ENCODE assay signal across 21 cellular contexts in the genomic region with DNA sequence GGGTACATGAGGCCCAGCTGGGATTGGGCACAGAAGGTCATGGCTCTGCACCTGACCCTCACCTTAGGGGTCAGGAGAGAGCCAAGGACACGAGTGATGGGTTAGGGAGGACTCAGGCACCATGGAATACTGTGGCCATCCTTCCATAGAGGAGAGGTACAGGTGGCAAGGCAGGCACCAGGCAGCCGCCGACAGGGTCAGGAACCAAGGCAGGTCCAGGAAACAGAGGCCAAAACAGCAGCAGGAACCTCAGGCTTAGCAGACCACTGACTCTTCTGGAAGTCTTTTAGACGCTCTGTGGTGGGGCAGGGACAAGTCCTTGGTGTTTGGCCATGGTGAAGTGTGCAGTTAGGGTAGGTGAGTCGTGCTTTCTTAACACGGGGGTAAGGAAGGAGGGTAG.
"Had no signal": no experiment of that assay in that cellular context is flagged by ENCODE, and none has a peak within 500 bp of the region (broad histone marks: within the 10 kb centered on the region; RNA-seq: fewer than 3 reads in every experiment).

No MANE protein-coding gene starts in this region.

- H3K27ac ChIP-seq: brain microvascular endothelial cell, VCaP had no signal

- DNase-seq: activated CD4-positive, alpha-beta memory T cell treated with anti-CD3 and anti-CD28 coated beads, Interleukin-2, amount 10 ng/mL, durations not matched to agents 7 days and 5 days; activated CD4-positive, alpha-beta T cell treated with anti-CD3 and anti-CD28 coated beads for 1 hour; activated CD4-positive, alpha-beta T cell treated with anti-CD3 and anti-CD28 coated beads for 4 hours; activated CD4-positive, alpha-beta T cell treated with anti-CD3 and anti-CD28 coated beads, Interleukin-2, amount 10 ng/mL, durations not matched to agents 7 days and 5 days; activated CD4-positive, alpha-beta T cell treated with anti-CD3 and anti-CD28 coated beads, Interleukin-2, amount 50 U/mL, for 4 hours; activated gamma-delta T cell; activated naive CD4-positive, alpha-beta T cell; activated naive CD4-positive, alpha-beta T cell treated with anti-CD3 and anti-CD28 coated beads, Interleukin-2, amount 10 ng/mL, durations not matched to agents 7 days and 5 days; activated naive CD8-positive, alpha-beta T cell treated with anti-CD3 and anti-CD28 coated beads, Interleukin-2, amount 10 ng/mL, durations not matched to agents 7 days and 5 days; activated T-cell treated with anti-CD3 and anti-CD28 coated beads, Interleukin-2, amount 50 U/mL, for 1 hour; activated T-cell treated with anti-CD3 and anti-CD28 coated beads, Interleukin-2, amount 50 U/mL, for 72 hours; amniotic stem cell; anterior cingulate cortex; brain microvascular endothelial cell; effector CD8-positive, alpha-beta T cell; foreskin fibroblast; T-helper 2 cell had no signal

- H3K36me3 ChIP-seq: brain microvascular endothelial cell had no signal

- H3K4me1 Mint-ChIP-seq: activated CD4-positive, alpha-beta memory T cell treated with anti-CD3 and anti-CD28 coated beads, Interleukin-2, amount 10 ng/mL, durations not matched to agents 7 days and 5 days; activated CD4-positive, alpha-beta T cell treated with anti-CD3 and anti-CD28 coated beads, Interleukin-2, amount 10 ng/mL, durations not matched to agents 7 days and 5 days; activated naive CD4-positive, alpha-beta T cell treated with anti-CD3 and anti-CD28 coated beads, Interleukin-2, amount 10 ng/mL, durations not matched to agents 7 days and 5 days had no signal

- H3K27ac Mint-ChIP-seq: activated CD4-positive, alpha-beta memory T cell treated with anti-CD3 and anti-CD28 coated beads, Interleukin-2, amount 10 ng/mL, durations not matched to agents 7 days and 5 days; activated CD4-positive, alpha-beta T cell treated with anti-CD3 and anti-CD28 coated beads, Interleukin-2, amount 10 ng/mL, durations not matched to agents 7 days and 5 days; activated naive CD4-positive, alpha-beta T cell treated with anti-CD3 and anti-CD28 coated beads, Interleukin-2, amount 10 ng/mL, durations not matched to agents 7 days and 5 days; activated naive CD4-positive, alpha-beta T cell treated with anti-CD3 and anti-CD28 coated beads, Interleukin-2, amount 50 U/mL, for 72 hours; activated naive CD8-positive, alpha-beta T cell treated with anti-CD3 and anti-CD28 coated beads, Interleukin-2, amount 10 ng/mL, durations not matched to agents 7 days and 5 days; activated T-cell treated with anti-CD3 and anti-CD28 coated beads, Interleukin-2, amount 50 U/mL, for 72 hours; WTC11 had no signal

- H3K9me3 Mint-ChIP-seq: activated CD4-positive, alpha-beta memory T cell treated with anti-CD3 and anti-CD28 coated beads, Interleukin-2, amount 10 ng/mL, durations not matched to agents 7 days and 5 days; activated CD4-positive, alpha-beta T cell treated with anti-CD3 and anti-CD28 coated beads, Interleukin-2, amount 10 ng/mL, durations not matched to agents 7 days and 5 days; activated naive CD4-positive, alpha-beta T cell treated with anti-CD3 and anti-CD28 coated beads, Interleukin-2, amount 10 ng/mL, durations not matched to agents 7 days and 5 days; activated naive CD4-positive, alpha-beta T cell treated with anti-CD3 and anti-CD28 coated beads, Interleukin-2, amount 50 U/mL, for 72 hours; activated naive CD8-positive, alpha-beta T cell treated with anti-CD3 and anti-CD28 coated beads, Interleukin-2, amount 10 ng/mL, durations not matched to agents 7 days and 5 days; activated T-cell treated with anti-CD3 and anti-CD28 coated beads, Interleukin-2, amount 50 U/mL, for 72 hours; WTC11 had no signal

- ATAC-seq: activated naive CD4-positive, alpha-beta T cell treated with anti-CD3 and anti-CD28 coated beads, Interleukin-2, amount 50 U/mL, for 72 hours; activated T-cell treated with anti-CD3 and anti-CD28 coated beads, Interleukin-2, amount 50 U/mL, for 72 hours; esophagus mucosa; WTC11 had no signal

- H3K36me3 Mint-ChIP-seq: activated naive CD4-positive, alpha-beta T cell treated with anti-CD3 and anti-CD28 coated beads, Interleukin-2, amount 10 ng/mL, durations not matched to agents 7 days and 5 days; activated naive CD4-positive, alpha-beta T cell treated with anti-CD3 and anti-CD28 coated beads, Interleukin-2, amount 50 U/mL, for 72 hours; activated naive CD8-positive, alpha-beta T cell treated with anti-CD3 and anti-CD28 coated beads, Interleukin-2, amount 10 ng/mL, durations not matched to agents 7 days and 5 days; WTC11 had no signal

- H3K27me3 ChIP-seq: brain microvascular endothelial cell had no signal

- H3K4me3 Mint-ChIP-seq: activated CD4-positive, alpha-beta memory T cell treated with anti-CD3 and anti-CD28 coated beads, Interleukin-2, amount 10 ng/mL, durations not matched to agents 7 days and 5 days; activated CD4-positive, alpha-beta T cell treated with anti-CD3 and anti-CD28 coated beads, Interleukin-2, amount 10 ng/mL, durations not matched to agents 7 days and 5 days; activated naive CD4-positive, alpha-beta T cell treated with anti-CD3 and anti-CD28 coated beads, Interleukin-2, amount 10 ng/mL, durations not matched to agents 7 days and 5 days; activated naive CD8-positive, alpha-beta T cell treated with anti-CD3 and anti-CD28 coated beads, Interleukin-2, amount 10 ng/mL, durations not matched to agents 7 days and 5 days; activated T-cell treated with anti-CD3 and anti-CD28 coated beads, Interleukin-2, amount 50 U/mL, for 72 hours; WTC11 had no signal
